ENCODE assay signal across 13 cellular contexts in the genomic region with DNA sequence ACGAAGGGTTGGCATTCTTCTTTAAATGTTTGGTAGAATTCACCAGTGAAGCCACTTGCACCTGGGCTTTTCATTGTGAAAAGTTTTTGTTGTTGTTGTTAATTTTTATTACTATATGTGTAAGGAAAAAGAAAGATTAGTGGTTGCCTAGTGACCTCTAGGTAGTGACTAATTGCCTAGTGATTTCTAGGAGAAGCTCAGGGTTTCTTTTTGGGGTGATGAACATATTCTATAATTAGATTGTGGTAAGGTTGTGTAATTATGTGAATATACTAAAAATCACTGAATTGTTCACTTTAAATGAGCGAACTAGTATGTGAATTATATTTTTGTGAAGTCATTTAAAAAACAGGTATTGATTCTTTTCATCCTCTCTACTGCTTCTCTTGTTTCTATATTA.
DNase-seq lines count a peak whose midpoint lies in the region; ATAC-seq, FAIRE-seq and TF ChIP-seq lines count a peak whose summit lies in the region.
"Had no signal": no experiment of that assay in that cellular context is flagged by ENCODE, and none has a peak within 500 bp of the region (broad histone marks: within the 10 kb centered on the region; RNA-seq: fewer than 3 reads in every experiment).

No MANE protein-coding gene starts in this region.

- H3K4me2 ChIP-seq in GM12878 (ENCODE audit: control insufficient read depth, insufficient read depth) (no peak overlapping the region), smooth muscle cell (peak overlapping the region; percentile 39)

- H3K4me3 ChIP-seq in GM12878 (no peak overlapping the region), smooth muscle cell (no peak overlapping the region)
- H3K4me3 ChIP-seq: left lung, MG63 had no signal

- H3K27me3 Mint-ChIP-seq in endothelial cell (ENCODE audit: unreplicated experiment) = no peaks in the 10 kb centered on the region
- H3K27me3 Mint-ChIP-seq: central memory CD8-positive, alpha-beta T cell had no signal

- TF ChIP-seq RAD21 in GM12878 (IDR thresholded peaks at IDR 0.05; ENCODE audit: insufficient read depth, low read depth, low read length) = no peak

- POLR2A ChIA-PET in GM12878 (lab: Charles Lee) = interaction anchor here (0.6 to 3.4 kb wide), 9 partner anchors 14 to 52 kb away, joined by 3 to 31 read pairs (median 7); no protein-coding TSS in a partner anchor

- no peaks in the 10 kb centered on the region for H3K27me3 ChIP-seq in GM12878 (replicated peaks in 1 of 2; ENCODE audit: control insufficient read depth in 2 of 2, insufficient read depth in 2 of 2, low read length in 1 of 2)
- H3K27me3 ChIP-seq in smooth muscle cell (ENCODE audit: low read depth) = no peaks in the 10 kb centered on the region
- H3K27me3 ChIP-seq: left lung, MG63 had no signal

- RAD21 ChIA-PET in GM12878 (lab: Charles Lee; ENCODE audit: unreplicated experiment) = interaction anchor here (1.0 to 5.7 kb wide), 12 partner anchors 10 to 182 kb away, joined by 3 to 86 read pairs (median 7); no protein-coding TSS in a partner anchor

- peaks cover 0 to 6% of the 10 kb centered on the region in 2 donors for H3K9me3 Mint-ChIP-seq in activated naive CD4-positive, alpha-beta T cell treated with anti-CD3 and anti-CD28 coated beads, Interleukin-2, amount 50 U/mL, for 72 hours
- no peaks in the 10 kb centered on the region for H3K9me3 Mint-ChIP-seq in endothelial cell (ENCODE audit: unreplicated experiment)
- H3K9me3 Mint-ChIP-seq: activated T-cell treated with anti-CD3 and anti-CD28 coated beads, Interleukin-2, amount 50 U/mL, for 4 hours; central memory CD8-positive, alpha-beta T cell had no signal

- FAIRE-seq in GM12878 (lab: Jason Lieb, UNC) = no peak

- no peaks in the 10 kb centered on the region for H3F3A ChIP-seq in smooth muscle cell (ENCODE audit: low read depth)

- no peak for TF ChIP-seq CTCF in GM12878 (IDR thresholded peaks at IDR 0.05 in 2 of 3, conservative IDR thresholded peaks at IDR 0.05 in 1 of 3; ENCODE audit: control insufficient read depth in 2 of 3, extremely low read depth in 1 of 3, insufficient read depth in 1 of 3, low read depth in 3 of 3, low read length in 3 of 3)
- no peak for TF ChIP-seq CTCF in smooth muscle cell (IDR thresholded peaks at IDR 0.05; ENCODE audit: borderline replicate concordance, insufficient read depth, poor library complexity, severe bottlenecking)
- TF ChIP-seq CTCF in endothelial cell (IDR thresholded peaks at IDR 0.05; ENCODE audit: unreplicated experiment) = no peak

- no peak for TF ChIP-seq EP300 in GM12878 (IDR thresholded peaks at IDR 0.05; ENCODE audit: borderline replicate concordance in 1 of 2, control insufficient read depth in 1 of 2, low read depth in 2 of 2, low read length in 2 of 2)

- no peak overlapping the region for H3K4me3 Mint-ChIP-seq in endothelial cell (ENCODE audit: unreplicated experiment)
- H3K4me3 Mint-ChIP-seq: activated T-cell treated with anti-CD3 and anti-CD28 coated beads, Interleukin-2, amount 50 U/mL, for 4 hours; central memory CD8-positive, alpha-beta T cell had no signal

- H3K4me1 ChIP-seq in GM12878 (ENCODE audit: control insufficient read depth, insufficient read depth, low read length) (peaks cover 30% of the 10 kb centered on the region), smooth muscle cell (ENCODE audit: low read depth) (peaks cover 17% of the 10 kb centered on the region)

- H4K20me1 ChIP-seq in GM12878 (ENCODE audit: control insufficient read depth, insufficient read depth) (no peaks in the 10 kb centered on the region), smooth muscle cell (ENCODE audit: low read depth) (no peaks in the 10 kb centered on the region)

- DNase-seq in activated naive CD4-positive, alpha-beta T cell treated with anti-CD3 and anti-CD28 coated beads, Interleukin-2, amount 50 U/mL, for 72 hours (ENCODE audit: low spot score in 2 of 2) = no peak
- no peak for DNase-seq in activated naive CD4-positive, alpha-beta T cell treated with anti-CD3 and anti-CD28 coated beads, Interleukin-2, amount 50 U/mL, for 16 hours
- DNase-seq in NOMO-1 treated with DMSO at 0.1 percent for 48 hours (lab: John Stamatoyannopoulos, UW; ENCODE audit: unreplicated experiment) (peak; percentile 81), GM12878 (ENCODE audit: low read depth, low spot score) (no peak), smooth muscle cell (lab: John Stamatoyannopoulos, UW; ENCODE audit: unreplicated experiment) (no peak), endothelial cell (ENCODE audit: low spot score) (no peak), hepatic stellate cell (ENCODE audit: low spot score) (no peak)
- DNase-seq: activated T-cell treated with anti-CD3 and anti-CD28 coated beads, Interleukin-2, amount 50 U/mL, for 4 hours; left lung; MG63 had no signal

- H3K27ac Mint-ChIP-seq in activated naive CD4-positive, alpha-beta T cell treated with anti-CD3 and anti-CD28 coated beads, Interleukin-2, amount 50 U/mL, for 72 hours = peak overlapping the region; percentile 71 to 87
- no peak overlapping the region for H3K27ac Mint-ChIP-seq in endothelial cell (ENCODE audit: unreplicated experiment)

- TF ChIP-seq POLR2A in GM12878 (IDR thresholded peaks at IDR 0.05; ENCODE audit: low read depth, low read length) = no peak

- peaks cover 5% of the 10 kb centered on the region for H3K4me1 Mint-ChIP-seq in endothelial cell (ENCODE audit: unreplicated experiment)

- no peaks in the 10 kb centered on the region for H3K36me3 ChIP-seq in GM12878 (ENCODE audit: control insufficient read depth in 2 of 2, insufficient read depth in 2 of 2, low read length in 1 of 2)
- H3K36me3 ChIP-seq in smooth muscle cell (ENCODE audit: low read depth) = no peaks in the 10 kb centered on the region
- H3K36me3 ChIP-seq: left lung, MG63 had no signal

- H3K79me2 ChIP-seq in GM12878 (ENCODE audit: control insufficient read depth, insufficient read depth, low read length) (no peaks in the 10 kb centered on the region), smooth muscle cell (ENCODE audit: low read depth) (no peaks in the 10 kb centered on the region)

- ATAC-seq in activated naive CD4-positive, alpha-beta T cell treated with anti-CD3 and anti-CD28 coated beads, Interleukin-2, amount 50 U/mL, for 72 hours = peak; percentile 60 to 79
- ATAC-seq in GM12878 (peak; percentile 58), HG02763 (IDR thresholded peaks at IDR 0.05; ENCODE audit: unreplicated experiment) (no peak)
- ATAC-seq: Panc1 had no signal

- no TSS peak for BruUV-seq in GM12878 (replicated peaks; lab: Mats Ljungman, UMichigan)

- H3K9me3 ChIP-seq in GM12878 (replicated peaks; ENCODE audit: control insufficient read depth, insufficient read depth, low read length) (peaks cover 10% of the 10 kb centered on the region), smooth muscle cell (replicated peaks; ENCODE audit: low read depth) (no peaks in the 10 kb centered on the region)
- H3K9me3 ChIP-seq: MG63 had no signal

- no peak overlapping the region for H3K9ac ChIP-seq in GM12878 (ENCODE audit: control insufficient read depth, insufficient read depth, low read length)
- peak overlapping the region; percentile 56 for H3K9ac ChIP-seq in smooth muscle cell (ENCODE audit: low read depth)

- SMC1A ChIA-PET in GM12878 (lab: Charles Lee; ENCODE audit: uncharacterized antibody, unreplicated experiment) = interaction anchor here (0.9 to 5.5 kb wide), 26 partner anchors 9 to 136 kb away, joined by 3 to 110 read pairs (median 7); no protein-coding TSS in a partner anchor

- H3K36me3 Mint-ChIP-seq in activated naive CD4-positive, alpha-beta T cell treated with anti-CD3 and anti-CD28 coated beads, Interleukin-2, amount 50 U/mL, for 72 hours = peaks cover 0 to 10% of the 10 kb centered on the region in 2 donors
- H3K36me3 Mint-ChIP-seq in endothelial cell (ENCODE audit: low read depth, unreplicated experiment) = no peaks in the 10 kb centered on the region

- in situ Hi-C loops in GM12878 (cut with MboI) = no loop called here

- intact Hi-C loops in GM12878 (cut with micrococcal nuclease; ENCODE audit: unreplicated experiment) = loop anchor here (2.0 kb wide), 1 partner anchor 45 kb away; no protein-coding TSS in a partner anchor

- 47% methylated on average over 2 of the region's 2 CpGs for WGBS in GM12878 (ENCODE audit: insufficient coverage, insufficient replicate concordance, low lambda C conversion rate, missing lambda C conversion rate)
- whole genome bisulfite sequencing in smooth muscle cell (ENCODE audit: low lambda C conversion rate) = 74% methylated on average over 2 of the region's 2 CpGs

- H2AFZ ChIP-seq in GM12878 (ENCODE audit: control insufficient read depth, low read depth, low read length) = no peak overlapping the region; the same call in 1 of the 2 replicates
- no peak overlapping the region for H2AFZ ChIP-seq in smooth muscle cell (ENCODE audit: low read depth)

- H3K27ac ChIP-seq in GM12878 (ENCODE audit: control insufficient read depth, insufficient read depth) (no peak overlapping the region), smooth muscle cell (ENCODE audit: low read depth) (peak overlapping the region; percentile 90)
- H3K27ac ChIP-seq: left lung had no signal

- CTCF ChIA-PET in GM12878 (lab: Yijun Ruan, JAX) = interaction anchor here (0.6 to 3.8 kb wide), 9 partner anchors 10 to 255 kb away, joined by 3 to 25 read pairs (median 5); partner anchors contain the start of gene NEDD9

TF ChIP-seq in GM12878, 131 proteins besides CTCF, POLR2A, EP300 and RAD21 (continues in another document):
- TF ChIP-seq CEBPZ (IDR thresholded peaks at IDR 0.05; ENCODE audit: low read depth, low read length) = no peak
